ENCODE assay signal across 9 cellular contexts in the genomic region with DNA sequence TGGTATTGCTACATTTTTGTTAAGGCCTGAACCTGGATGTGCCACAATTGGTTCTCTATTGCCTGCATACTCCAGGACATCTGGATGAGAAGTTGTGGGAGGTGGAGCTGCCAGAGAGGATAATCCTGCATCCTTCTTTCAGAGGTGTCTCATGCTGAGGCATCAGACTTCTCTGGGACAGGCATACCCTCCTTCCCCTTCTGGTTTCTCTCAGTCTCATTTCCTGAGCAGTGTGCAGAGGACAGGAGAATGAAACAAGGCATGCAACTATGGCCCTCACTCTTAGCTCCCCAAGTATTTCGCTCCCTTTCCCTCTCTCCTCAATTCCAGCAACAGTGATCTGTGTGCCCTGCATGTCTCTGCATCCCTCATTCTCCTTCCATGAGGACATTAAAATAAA. TPM values are rescaled to one million over a fixed set of nuclear protein-coding genes. Genes with fewer than 3 reads are reported as not detected.
"Had no signal": no experiment of that assay in that cellular context is flagged by ENCODE, and none has a peak within 500 bp of the region (broad histone marks: within the 10 kb centered on the region; RNA-seq: fewer than 3 reads in every experiment).

No MANE protein-coding gene starts in this region.

- H3K36me3 ChIP-seq: HAP-1 had no signal

- FAIRE-seq: H1, H54, HepG2 had no signal

- H3K4me1 ChIP-seq: HAP-1 had no signal

- H3K27ac ChIP-seq: HL-60 had no signal

- H3K4me3 ChIP-seq: GM23338, HAP-1 had no signal

- H3K9me3 ChIP-seq: HAP-1 had no signal

- DNase-seq: HFFc6 had no signal

RNA-seq across cellular contexts. Expression of gene RGSL1, which starts 7.6 kb away (rescaled TPM):
- total RNA-seq: GM23338, H1, HepG2, HFFc6 had no signal
- polyA plus RNA-seq: GM23338, H1, HepG2, IgD-negative memory B cell had no signal

RNA-seq across cellular contexts. Expression of gene TEDDM1, which starts 41.9 kb away (rescaled TPM):
- total RNA-seq: GM23338, H1, HepG2, HFFc6, HT1080 had no signal
- polyA plus RNA-seq: GM23338, H1, HepG2 had no signal
